ENCODE assay signal across 8 cellular contexts in the genomic region with DNA sequence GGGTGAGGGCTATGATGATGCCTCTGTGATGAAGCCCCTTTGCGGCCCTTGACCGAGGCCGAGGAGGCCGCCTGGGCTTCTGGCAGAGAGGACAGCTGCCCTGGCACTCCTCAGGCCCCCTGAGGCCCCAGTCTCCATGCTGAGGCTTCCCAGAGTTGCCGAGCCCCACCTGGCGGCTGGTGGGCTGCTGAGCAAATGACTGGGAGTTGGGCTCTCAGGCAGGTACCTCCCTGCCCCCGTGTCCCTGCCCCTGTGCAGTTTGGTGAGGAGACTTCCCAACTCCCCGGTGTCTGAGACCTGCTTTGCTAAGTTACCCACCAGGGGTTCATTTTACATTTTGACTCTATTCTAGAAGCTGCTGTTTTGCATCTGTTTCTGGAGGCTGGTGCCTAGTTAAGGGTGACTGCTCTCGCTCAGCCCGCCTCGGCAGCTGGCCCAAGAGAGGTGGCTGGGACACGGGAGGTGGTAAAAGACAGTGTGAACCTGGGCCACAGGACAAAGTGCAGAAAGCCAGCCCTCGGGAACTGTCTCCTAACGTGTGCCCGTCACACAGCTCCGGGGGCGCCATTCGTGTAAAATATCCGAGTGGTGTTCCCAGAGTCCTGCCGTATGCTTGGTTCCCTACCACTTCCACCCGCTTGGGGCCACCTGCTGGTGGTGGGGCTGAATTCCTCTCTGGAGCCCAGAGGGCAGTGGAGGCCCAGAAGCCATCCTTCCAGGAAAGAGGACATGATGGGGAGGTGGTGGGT.
DNase-seq lines count a peak whose midpoint lies in the region; ATAC-seq and TF ChIP-seq lines count a peak whose summit lies in the region.

No MANE protein-coding gene starts in this region.

- TF ChIP-seq CTCF in heart right ventricle (IDR thresholded peaks at IDR 0.05) (peak in 5 of 9 donors; percentile 10 to 32 (median 25)), foreskin fibroblast (IDR thresholded peaks at IDR 0.05; ENCODE audit: low read depth, low read length) (peak; percentile 40)

- H3K27ac ChIP-seq in heart right ventricle: no peak overlapping the region

- H3K9me3 ChIP-seq in heart right ventricle: peaks cover 0 to 5% (median 0%) of the 10 kb centered on the region in 11 donors

- H3K4me1 ChIP-seq in heart right ventricle: peaks cover 0 to 14% (median 4%) of the 10 kb centered on the region in 9 donors

- H3K36me3 ChIP-seq in heart right ventricle: peaks cover 0 to 56% (median 0%) of the 10 kb centered on the region in 9 donors

- H3K27me3 ChIP-seq in heart right ventricle: no peaks in the 10 kb centered on the region

- intact Hi-C loops in heart right ventricle (cut with DNase I): loop anchor here in 9 of 10 donors (1.0 to 5.0 kb wide), 6 partner anchors 89 to 139 kb away; no protein-coding TSS in a partner anchor
- intact Hi-C loops in left ventricle myocardium superior (cut with micrococcal nuclease): no loop called here

- peak in 1 of 8 donors; percentile 30 for ATAC-seq in heart right ventricle
- no peak for ATAC-seq in left ventricle myocardium superior
- ATAC-seq in GM21825 (IDR thresholded peaks at IDR 0.05; ENCODE audit: unreplicated experiment): no peak
- ATAC-seq in HG03280 (IDR thresholded peaks at IDR 0.05; ENCODE audit: unreplicated experiment): no peak
- no peak for ATAC-seq in GM18502 (IDR thresholded peaks at IDR 0.05; ENCODE audit: poor library complexity, unreplicated experiment)

- DNase-seq in heart right ventricle (no peak), left ventricle myocardium superior (no peak), OCI-M1 (lab: John Stamatoyannopoulos, UW) (peak; percentile 25), foreskin fibroblast (peak in 1 of 2 donors; percentile 46), hippocampal formation (lab: John Stamatoyannopoulos, UW) (no peak)

- H3K4me3 ChIP-seq in heart right ventricle (no peak overlapping the region), foreskin fibroblast (ENCODE audit: low read depth in 1 of 2, low read length in 2 of 2) (no peak overlapping the region)

- WGBS in heart right ventricle, 2 donors: 77 to 86% methylated on average over 21 of the region's 21 CpGs
